In the genomic region with DNA sequence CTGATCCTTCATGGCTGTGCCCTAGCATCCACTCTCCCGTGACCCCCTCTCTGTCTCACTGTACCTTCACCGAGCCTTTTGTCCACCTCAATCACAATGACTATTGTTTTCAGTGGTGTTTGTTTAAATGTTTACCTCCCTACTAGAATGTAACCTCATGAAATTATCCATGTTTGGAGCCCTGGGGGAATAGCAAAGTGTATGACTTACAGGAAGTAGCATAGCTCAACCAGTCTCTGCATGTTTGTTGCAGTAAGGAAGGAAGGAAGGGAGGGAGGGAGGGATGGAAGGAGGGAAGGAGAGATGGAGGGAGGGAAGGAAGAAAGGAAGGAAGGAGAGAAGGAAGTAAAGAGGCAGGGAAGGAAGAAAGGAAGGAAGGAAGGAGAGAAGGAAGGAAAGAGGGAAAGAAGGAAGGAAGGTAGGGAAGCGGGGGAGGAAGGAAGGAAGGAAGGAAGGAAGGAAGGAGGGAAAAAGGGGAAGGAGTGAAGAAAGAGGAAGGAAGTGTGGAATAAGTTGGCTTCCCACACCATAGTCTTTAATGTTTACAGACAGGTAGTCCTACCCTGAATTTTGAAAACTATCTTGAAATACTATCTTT, we compare ENCODE assay signal across 15 cellular contexts.
"Had no signal": no experiment of that assay in that cellular context is flagged by ENCODE, and none has a peak within 500 bp of the region (broad histone marks: within the 10 kb centered on the region; RNA-seq: fewer than 3 reads in every experiment).

No MANE protein-coding gene starts in this region.

- DNase-seq: dorsolateral prefrontal cortex; effector CD8-positive, alpha-beta T cell; esophagus squamous epithelium; foreskin fibroblast; head of caudate nucleus; mucosa of descending colon; small intestine; stimulated activated CD4-positive, alpha-beta T cell treated with anti-CD3 and anti-CD28 coated beads, Interleukin-2, amount 100 ng/mL, for 48 hours; stimulated activated naive CD4-positive, alpha-beta T cell treated with Interleukin-2 at 50 U/mL for 16 hours had no signal

- H3K27ac Mint-ChIP-seq: type B pancreatic cell had no signal

- H3K9me3 ChIP-seq: esophagus squamous epithelium, mucosa of descending colon, neutrophil, right atrium auricular region had no signal

- H3K4me3 Mint-ChIP-seq: type B pancreatic cell had no signal

- H3K4me3 ChIP-seq: coronary artery, dorsolateral prefrontal cortex, esophagus squamous epithelium, hepatocyte, mucosa of descending colon, right atrium auricular region had no signal

- H3K27me3 Mint-ChIP-seq: naive thymus-derived CD8-positive, alpha-beta T cell had no signal

- H3K36me3 Mint-ChIP-seq: naive thymus-derived CD8-positive, alpha-beta T cell; type B pancreatic cell had no signal

- H3K27me3 ChIP-seq: dorsolateral prefrontal cortex, esophagus squamous epithelium, hepatocyte, neutrophil, right atrium auricular region had no signal

- ATAC-seq: mucosa of descending colon had no signal

- H3K36me3 ChIP-seq: esophagus squamous epithelium, neutrophil, right atrium auricular region had no signal

- H3K4me1 ChIP-seq: esophagus squamous epithelium, right atrium auricular region had no signal

- H3K9me3 Mint-ChIP-seq: naive thymus-derived CD8-positive, alpha-beta T cell; type B pancreatic cell had no signal

- H3K27ac ChIP-seq: coronary artery, dorsolateral prefrontal cortex, esophagus squamous epithelium, hepatocyte, neutrophil, right atrium auricular region had no signal
